8 cellular contexts compared by ENCODE assay signal in the genomic region with DNA sequence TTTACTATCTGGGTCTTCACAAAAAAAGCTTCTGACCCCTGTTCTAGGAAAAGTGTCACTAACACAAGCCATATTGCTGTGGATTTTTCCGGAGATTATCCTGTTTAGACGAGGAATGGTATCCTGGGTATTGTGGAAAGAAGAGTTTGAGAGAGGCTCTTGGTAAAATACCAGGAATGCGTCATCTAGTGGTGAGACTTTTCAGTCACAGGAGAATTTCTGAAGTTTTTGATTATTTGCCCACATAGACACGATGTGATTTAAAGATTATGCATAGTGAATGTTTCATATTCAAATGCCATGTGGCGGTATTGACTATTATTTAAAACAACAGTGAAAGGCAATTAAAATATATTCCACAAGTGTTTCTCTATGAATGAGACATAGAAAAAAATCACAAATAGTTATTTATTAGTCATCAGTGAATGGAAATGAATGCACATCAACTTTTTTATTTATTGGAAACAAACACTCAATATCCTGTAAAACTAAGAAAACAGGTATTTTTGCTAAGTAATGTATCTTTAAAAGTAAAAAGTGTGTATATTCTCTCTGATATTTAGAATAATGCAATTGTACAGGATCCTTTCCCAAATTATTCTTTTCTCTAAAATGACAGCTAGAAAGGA.
A peak's percentile ranks its signal among the peaks of the same experiment; 100 is the strongest.
DNase-seq lines count a peak whose midpoint lies in the region; ATAC-seq and TF ChIP-seq lines count a peak whose summit lies in the region.

No MANE protein-coding gene starts in this region.

- no peaks in the 10 kb centered on the region for H3K9me2 ChIP-seq in Loucy (replicated peaks; ENCODE audit: low read depth, low read length)

- DNase-seq in cardiac fibroblast (ENCODE audit: low read depth in 2 of 2) (peak; percentile 61 to 67), medulla oblongata (ENCODE audit: extremely low spot score) (peak; percentile 2), 8988T (no peak), NCI-H187 (lab: John Stamatoyannopoulos, UW) (no peak)
- DNase-seq in activated CD4-positive, alpha-beta T cell treated with anti-CD3 and anti-CD28 coated beads for 1 hour: no peak

- no peaks in the 10 kb centered on the region for H4K20me1 ChIP-seq in Loucy (ENCODE audit: insufficient read depth, low read length, poor library complexity, severe bottlenecking)

- TF ChIP-seq CTCF in C4-2B (conservative IDR thresholded peaks at IDR 0.05) (peak; percentile 89), Loucy (conservative IDR thresholded peaks at IDR 0.05; ENCODE audit: low read length) (peak; percentile 79), cardiac fibroblast (IDR thresholded peaks at IDR 0.05; ENCODE audit: low read depth, low read length) (peak; percentile 57)

- H3F3A ChIP-seq in Loucy (ENCODE audit: low read depth): no peaks in the 10 kb centered on the region

- ATAC-seq in HG03139 (IDR thresholded peaks at IDR 0.05; ENCODE audit: unreplicated experiment): no peak

- H3K4me2 ChIP-seq in Loucy (ENCODE audit: low read depth, low read length, poor library complexity, severe bottlenecking): no peak overlapping the region

- H3K79me2 ChIP-seq in Loucy (ENCODE audit: insufficient read depth, low read length): no peaks in the 10 kb centered on the region

- peaks cover 14% of the 10 kb centered on the region for H3K27me3 ChIP-seq in Loucy (ENCODE audit: insufficient read depth, low read length, poor library complexity, severe bottlenecking)

- no peaks in the 10 kb centered on the region for H3K9me3 ChIP-seq in Loucy (ENCODE audit: insufficient read depth, low read depth, low read length)

- H3K36me3 ChIP-seq in Loucy (ENCODE audit: insufficient read depth, low read length): no peaks in the 10 kb centered on the region

- no peak overlapping the region for H3K27ac ChIP-seq in C4-2B

- H2AFZ ChIP-seq in Loucy (ENCODE audit: low read length): no peak overlapping the region

- H3K4me3 ChIP-seq in Loucy (ENCODE audit: low read length, poor library complexity, severe bottlenecking) (no peak overlapping the region), cardiac fibroblast (replicated peaks in 1 of 2; ENCODE audit: low read depth in 2 of 2, low read length in 2 of 2) (no peak overlapping the region)

- no peak overlapping the region for H3K9ac ChIP-seq in Loucy (ENCODE audit: low read depth, low read length, poor library complexity, severe bottlenecking)

- H3K4me1 ChIP-seq in Loucy (ENCODE audit: insufficient read depth, low read length, poor library complexity, severe bottlenecking): no peaks in the 10 kb centered on the region

Comparison
In these comparisons a context has a peak if more than half of its experiments do, and no peak if none do; other contexts are left out.
1. DNase-seq: peak in cardiac fibroblast (2 of 2) and medulla oblongata (single experiment); none in 8988T (single experiment), NCI-H187 (0 of 2) and activated CD4-positive, alpha-beta T cell treated with anti-CD3 and anti-CD28 coated beads for 1 hour (single experiment).
2. Peak in every context shown above with its lines, with median percentiles within 50 percentile points of each other: CTCF ChIP-seq.